9 cellular contexts compared by ENCODE assay signal in the genomic region with DNA sequence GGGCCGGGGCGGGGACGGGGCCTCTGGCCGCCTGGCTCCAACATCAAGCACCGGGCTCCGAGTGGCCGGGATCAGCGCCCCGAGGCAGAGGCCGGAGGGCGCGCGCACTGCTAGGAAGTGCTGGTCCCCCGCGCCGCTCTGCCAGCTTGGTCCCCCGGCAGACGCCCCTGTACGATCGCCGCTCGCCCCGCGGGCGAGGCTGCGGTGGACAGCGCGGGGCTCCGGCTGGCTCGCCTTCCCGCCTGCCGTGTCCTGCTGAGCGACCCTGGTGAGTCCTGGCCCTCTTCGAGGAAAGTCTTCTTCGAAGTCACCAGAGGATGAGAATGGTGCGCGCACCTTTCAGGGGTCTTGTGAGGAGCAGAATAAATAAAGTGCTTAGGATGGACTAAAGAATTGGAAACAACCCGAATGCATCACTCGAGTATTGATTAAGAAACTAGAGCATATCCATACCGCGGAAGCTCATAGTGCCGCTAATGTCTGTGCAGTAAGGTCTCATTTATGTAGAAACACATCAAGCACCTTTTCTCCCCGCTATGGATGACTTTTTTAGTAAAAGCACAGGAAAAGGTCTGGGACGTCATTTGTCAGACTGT. TPM values are rescaled to one million over a fixed set of nuclear protein-coding genes. Genes with fewer than 3 reads are reported as not detected.
DNase-seq lines count a peak whose midpoint lies in the region; TF ChIP-seq lines count a peak whose summit lies in the region.
"Had no signal": no experiment of that assay in that cellular context is flagged by ENCODE, and none has a peak within 500 bp of the region (broad histone marks: within the 10 kb centered on the region; RNA-seq: fewer than 3 reads in every experiment).

No MANE protein-coding gene starts in this region.

- 1% methylated on average over 44 of the region's 44 CpGs for WGBS in sigmoid colon, 2 donors

- H3K36me3 ChIP-seq in SK-N-MC (ENCODE audit: insufficient read depth, low read length) (peaks cover 7% of the 10 kb centered on the region), sigmoid colon (peaks cover 5 to 44% (median 9%) of the 10 kb centered on the region in 4 donors)

- TF ChIP-seq CTCF in fibroblast of villous mesenchyme (IDR thresholded peaks at IDR 0.05; ENCODE audit: insufficient read depth, low read depth, low read length) (no peak), sigmoid colon (IDR thresholded peaks at IDR 0.05) (no peak)

- H3K27me3 ChIP-seq in sigmoid colon = no peaks in the 10 kb centered on the region

- peak overlapping the region; percentile 94 for H3K9ac ChIP-seq in SK-N-MC (ENCODE audit: insufficient read length)

- TF ChIP-seq POLR2A in sigmoid colon (IDR thresholded peaks at IDR 0.05) = no peak

- H3K9me3 ChIP-seq in SK-N-MC (ENCODE audit: low read depth, low read length) (no peaks in the 10 kb centered on the region), sigmoid colon (no peaks in the 10 kb centered on the region)

- intact Hi-C loops in sigmoid colon (cut with DNase I) = no loop called here

- DNase-seq in stimulated activated CD4-positive, alpha-beta T cell treated with anti-CD3 and anti-CD28 coated beads, Interleukin-4, amount 100 ng/mL, for 24 hours = peak; percentile 19
- no peak for DNase-seq in stimulated activated CD4-positive, alpha-beta T cell treated with anti-CD3 and anti-CD28 coated beads, Interleukin-15, amount 100 ng/mL, for 24 hours
- DNase-seq in SK-N-MC (ENCODE audit: low read depth, low spot score) (no peak), fibroblast of villous mesenchyme (ENCODE audit: low read depth) (no peak), sigmoid colon (no peak), NCI-H345 (lab: John Stamatoyannopoulos, UW) (no peak), A172 (ENCODE audit: low spot score) (no peak), kidney glomerular epithelial cell (lab: John Stamatoyannopoulos, UW) (no peak)

- H3K27ac ChIP-seq in SK-N-MC (no peak overlapping the region), sigmoid colon (peak overlapping the region; percentile 92 to 98 (median 97))

- peak overlapping the region; percentile 84 for H3K4me3 ChIP-seq in SK-N-MC
- H3K4me3 ChIP-seq in fibroblast of villous mesenchyme (ENCODE audit: low read depth, low read length) = peak overlapping the region; percentile 79
- peak overlapping the region; percentile 80 to 92 (median 84) for H3K4me3 ChIP-seq in sigmoid colon

- TF ChIP-seq EP300 in sigmoid colon (IDR thresholded peaks at IDR 0.05) = no peak

- H3K4me1 ChIP-seq in sigmoid colon = peaks cover 0 to 29% (median 26%) of the 10 kb centered on the region in 4 donors

RNA-seq across cellular contexts. Expression of gene ZNF213, which starts 0.4 kb away (rescaled TPM):
- 3.5 and 5.5 TPM in 2 replicates for total RNA-seq in fibroblast of villous mesenchyme
- 10 to 100 TPM in 1 of 4 donors, 1 to 10 TPM in 3; 2.6 to 10.5 (median 5.0) TPM for total RNA-seq in sigmoid colon
- polyA plus RNA-seq in sigmoid colon = 10 to 100 TPM in 1 of 3 donors, 1 to 10 TPM in 2; 7.2 to 11.3 (median 7.2) TPM
- total RNA-seq in A172 (2014; rRNA removed; shearing (Covaris generic)) = 2.1 and 4.6 TPM in 2 replicates

RNA-seq across cellular contexts. Expression of gene ZNF205, which starts 22.8 kb away (rescaled TPM):
- total RNA-seq in fibroblast of villous mesenchyme (14.2 and 18.4 TPM in 2 replicates), sigmoid colon (10 to 100 TPM; 15.8 to 17.5 (median 16.7) TPM)
- polyA plus RNA-seq in sigmoid colon = 10 to 100 TPM in 2 of 3 donors, 1 to 10 TPM in 1; 6.6 to 12.6 (median 10.9) TPM
- total RNA-seq in A172 (2014; rRNA removed; shearing (Covaris generic)) = 21.0 and 22.4 TPM in 2 replicates

RNA-seq across cellular contexts. Expression of gene ZSCAN10, which starts 36.1 kb away (rescaled TPM):
- total RNA-seq in fibroblast of villous mesenchyme (under 0.01 TPM in 1 of 2 replicates, not detected in the other), sigmoid colon (not detected)
- not detected for polyA plus RNA-seq in sigmoid colon
- not detected in 2 replicates for total RNA-seq in A172 (2014; rRNA removed; shearing (Covaris generic))
- total RNA-seq: pulmonary artery endothelial cell had no signal

RNA-seq across cellular contexts. Expression of gene OR1F1, which starts 52.8 kb away (rescaled TPM):
- total RNA-seq in fibroblast of villous mesenchyme (under 0.01 and 0.43 TPM in 2 replicates), sigmoid colon (not detected)
- not detected for polyA plus RNA-seq in sigmoid colon
- not detected in 2 replicates for total RNA-seq in A172 (2014; rRNA removed; shearing (Covaris generic))
